In the genomic region with DNA sequence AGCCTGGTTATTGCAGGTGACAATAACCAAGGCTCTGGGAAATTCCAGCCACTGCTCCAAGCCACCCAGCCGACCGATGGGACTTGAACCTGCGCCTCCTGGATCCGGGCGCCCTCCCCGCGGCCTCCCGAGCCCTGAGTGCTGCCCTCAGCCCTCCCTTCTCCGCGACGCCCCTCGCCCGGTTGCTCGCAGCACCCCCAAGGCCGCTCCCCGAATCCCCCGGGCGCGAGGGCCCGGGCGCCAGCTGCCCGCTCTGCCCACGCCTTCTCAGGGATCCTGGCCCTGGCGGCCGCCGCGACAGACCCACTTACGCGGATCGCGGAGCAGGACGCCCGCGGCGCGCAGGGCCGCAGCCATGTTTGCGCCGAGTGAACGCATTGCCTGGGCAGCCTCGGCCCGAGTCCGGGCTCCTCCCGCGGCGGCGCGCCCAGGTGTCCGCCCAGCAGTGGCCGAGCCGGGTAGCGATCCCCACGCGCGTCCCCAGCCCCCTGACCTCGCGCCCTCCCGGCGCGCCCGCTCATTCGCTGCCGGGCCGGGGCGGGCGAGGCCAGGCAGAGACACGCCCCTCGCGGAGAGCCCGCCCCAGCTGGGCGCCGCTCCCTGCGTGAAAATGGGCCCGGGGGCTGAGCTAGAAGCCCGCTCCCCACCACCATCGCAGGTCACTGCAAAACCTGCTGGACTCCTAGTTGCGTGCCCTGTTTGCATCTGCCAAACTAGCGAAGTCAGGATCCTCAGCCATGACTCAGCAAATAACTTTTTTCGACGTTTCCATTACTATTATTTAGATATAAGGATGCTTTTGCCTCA, we compare ENCODE assay signal across 1 cellular context.
TF ChIP-seq lines count a peak whose summit lies in the region.

A gene with protein sequence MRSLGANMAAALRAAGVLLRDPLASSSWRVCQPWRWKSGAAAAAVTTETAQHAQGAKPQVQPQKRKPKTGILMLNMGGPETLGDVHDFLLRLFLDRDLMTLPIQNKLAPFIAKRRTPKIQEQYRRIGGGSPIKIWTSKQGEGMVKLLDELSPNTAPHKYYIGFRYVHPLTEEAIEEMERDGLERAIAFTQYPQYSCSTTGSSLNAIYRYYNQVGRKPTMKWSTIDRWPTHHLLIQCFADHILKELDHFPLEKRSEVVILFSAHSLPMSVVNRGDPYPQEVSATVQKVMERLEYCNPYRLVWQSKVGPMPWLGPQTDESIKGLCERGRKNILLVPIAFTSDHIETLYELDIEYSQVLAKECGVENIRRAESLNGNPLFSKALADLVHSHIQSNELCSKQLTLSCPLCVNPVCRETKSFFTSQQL (minus strand): TSS at position 460 of the 807 bp plus-strand sequence. CDS start 82 bp downstream, at position 378.

TF ChIP-seq in WTC11, 78 proteins besides CTCF, POLR2A, EP300 and RAD21 (continued from another document):
- TF ChIP-seq, protein P1, sequence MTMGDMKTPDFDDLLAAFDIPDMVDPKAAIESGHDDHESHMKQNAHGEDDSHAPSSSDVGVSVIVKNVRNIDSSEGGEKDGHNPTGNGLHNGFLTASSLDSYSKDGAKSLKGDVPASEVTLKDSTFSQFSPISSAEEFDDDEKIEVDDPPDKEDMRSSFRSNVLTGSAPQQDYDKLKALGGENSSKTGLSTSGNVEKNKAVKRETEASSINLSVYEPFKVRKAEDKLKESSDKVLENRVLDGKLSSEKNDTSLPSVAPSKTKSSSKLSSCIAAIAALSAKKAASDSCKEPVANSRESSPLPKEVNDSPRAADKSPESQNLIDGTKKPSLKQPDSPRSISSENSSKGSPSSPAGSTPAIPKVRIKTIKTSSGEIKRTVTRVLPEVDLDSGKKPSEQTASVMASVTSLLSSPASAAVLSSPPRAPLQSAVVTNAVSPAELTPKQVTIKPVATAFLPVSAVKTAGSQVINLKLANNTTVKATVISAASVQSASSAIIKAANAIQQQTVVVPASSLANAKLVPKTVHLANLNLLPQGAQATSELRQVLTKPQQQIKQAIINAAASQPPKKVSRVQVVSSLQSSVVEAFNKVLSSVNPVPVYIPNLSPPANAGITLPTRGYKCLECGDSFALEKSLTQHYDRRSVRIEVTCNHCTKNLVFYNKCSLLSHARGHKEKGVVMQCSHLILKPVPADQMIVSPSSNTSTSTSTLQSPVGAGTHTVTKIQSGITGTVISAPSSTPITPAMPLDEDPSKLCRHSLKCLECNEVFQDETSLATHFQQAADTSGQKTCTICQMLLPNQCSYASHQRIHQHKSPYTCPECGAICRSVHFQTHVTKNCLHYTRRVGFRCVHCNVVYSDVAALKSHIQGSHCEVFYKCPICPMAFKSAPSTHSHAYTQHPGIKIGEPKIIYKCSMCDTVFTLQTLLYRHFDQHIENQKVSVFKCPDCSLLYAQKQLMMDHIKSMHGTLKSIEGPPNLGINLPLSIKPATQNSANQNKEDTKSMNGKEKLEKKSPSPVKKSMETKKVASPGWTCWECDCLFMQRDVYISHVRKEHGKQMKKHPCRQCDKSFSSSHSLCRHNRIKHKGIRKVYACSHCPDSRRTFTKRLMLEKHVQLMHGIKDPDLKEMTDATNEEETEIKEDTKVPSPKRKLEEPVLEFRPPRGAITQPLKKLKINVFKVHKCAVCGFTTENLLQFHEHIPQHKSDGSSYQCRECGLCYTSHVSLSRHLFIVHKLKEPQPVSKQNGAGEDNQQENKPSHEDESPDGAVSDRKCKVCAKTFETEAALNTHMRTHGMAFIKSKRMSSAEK (CRISPR knock-in tag; IDR thresholded peaks at IDR 0.05; ENCODE audit: borderline replicate concordance): no peak
- TF ChIP-seq CREM (CRISPR knock-in tag; IDR thresholded peaks at IDR 0.05): 0 out of 2 replicates have a peak, but pooled peaks have one; percentile 33
- no peak for TF ChIP-seq ZNF121 (CRISPR knock-in tag; IDR thresholded peaks at IDR 0.05)
- TF ChIP-seq, protein P2, sequence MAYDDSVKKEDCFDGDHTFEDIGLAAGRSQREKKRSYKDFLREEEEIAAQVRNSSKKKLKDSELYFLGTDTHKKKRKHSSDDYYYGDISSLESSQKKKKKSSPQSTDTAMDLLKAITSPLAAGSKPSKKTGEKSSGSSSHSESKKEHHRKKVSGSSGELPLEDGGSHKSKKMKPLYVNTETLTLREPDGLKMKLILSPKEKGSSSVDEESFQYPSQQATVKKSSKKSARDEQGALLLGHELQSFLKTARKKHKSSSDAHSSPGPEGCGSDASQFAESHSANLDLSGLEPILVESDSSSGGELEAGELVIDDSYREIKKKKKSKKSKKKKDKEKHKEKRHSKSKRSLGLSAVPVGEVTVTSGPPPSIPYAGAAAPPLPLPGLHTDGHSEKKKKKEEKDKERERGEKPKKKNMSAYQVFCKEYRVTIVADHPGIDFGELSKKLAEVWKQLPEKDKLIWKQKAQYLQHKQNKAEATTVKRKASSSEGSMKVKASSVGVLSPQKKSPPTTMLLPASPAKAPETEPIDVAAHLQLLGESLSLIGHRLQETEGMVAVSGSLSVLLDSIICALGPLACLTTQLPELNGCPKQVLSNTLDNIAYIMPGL (CRISPR knock-in tag; IDR thresholded peaks at IDR 0.05): peak; percentile 91; the same call in 1 of the 2 replicates
- no peak for TF ChIP-seq ZNF138 (CRISPR knock-in tag; conservative IDR thresholded peaks at IDR 0.05)
- TF ChIP-seq FOXP4 (CRISPR knock-in tag; IDR thresholded peaks at IDR 0.05): no peak
- no peak for TF ChIP-seq SMAD4 (CRISPR knock-in tag; IDR thresholded peaks at IDR 0.05)
- TF ChIP-seq, protein P3, sequence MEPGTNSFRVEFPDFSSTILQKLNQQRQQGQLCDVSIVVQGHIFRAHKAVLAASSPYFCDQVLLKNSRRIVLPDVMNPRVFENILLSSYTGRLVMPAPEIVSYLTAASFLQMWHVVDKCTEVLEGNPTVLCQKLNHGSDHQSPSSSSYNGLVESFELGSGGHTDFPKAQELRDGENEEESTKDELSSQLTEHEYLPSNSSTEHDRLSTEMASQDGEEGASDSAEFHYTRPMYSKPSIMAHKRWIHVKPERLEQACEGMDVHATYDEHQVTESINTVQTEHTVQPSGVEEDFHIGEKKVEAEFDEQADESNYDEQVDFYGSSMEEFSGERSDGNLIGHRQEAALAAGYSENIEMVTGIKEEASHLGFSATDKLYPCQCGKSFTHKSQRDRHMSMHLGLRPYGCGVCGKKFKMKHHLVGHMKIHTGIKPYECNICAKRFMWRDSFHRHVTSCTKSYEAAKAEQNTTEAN (CRISPR knock-in tag; IDR thresholded peaks at IDR 0.05): no peak
- TF ChIP-seq MAX (CRISPR knock-in tag; IDR thresholded peaks at IDR 0.05): peak; percentile 55
- no peak for TF ChIP-seq AR (CRISPR knock-in tag; IDR thresholded peaks at IDR 0.05)
- 0 out of 2 replicates have a peak, but pooled peaks have one; percentile 45 for TF ChIP-seq CBFB (CRISPR knock-in tag; IDR thresholded peaks at IDR 0.05; ENCODE audit: low read depth)
- TF ChIP-seq TEAD1 (CRISPR knock-in tag; IDR thresholded peaks at IDR 0.05): no peak
- TF ChIP-seq ZNF396 (CRISPR knock-in tag; IDR thresholded peaks at IDR 0.05; ENCODE audit: borderline replicate concordance): no peak
- no peak for TF ChIP-seq ESRRA (CRISPR knock-in tag; IDR thresholded peaks at IDR 0.05; ENCODE audit: borderline replicate concordance)
- TF ChIP-seq ZNF416 (CRISPR knock-in tag; IDR thresholded peaks at IDR 0.05): peak; percentile 91
- no peak for TF ChIP-seq OVOL2 (CRISPR knock-in tag; IDR thresholded peaks at IDR 0.05; ENCODE audit: borderline replicate concordance)
TF ChIP-seq in WTC11: peak in this region for 14.
